In the genomic region with DNA sequence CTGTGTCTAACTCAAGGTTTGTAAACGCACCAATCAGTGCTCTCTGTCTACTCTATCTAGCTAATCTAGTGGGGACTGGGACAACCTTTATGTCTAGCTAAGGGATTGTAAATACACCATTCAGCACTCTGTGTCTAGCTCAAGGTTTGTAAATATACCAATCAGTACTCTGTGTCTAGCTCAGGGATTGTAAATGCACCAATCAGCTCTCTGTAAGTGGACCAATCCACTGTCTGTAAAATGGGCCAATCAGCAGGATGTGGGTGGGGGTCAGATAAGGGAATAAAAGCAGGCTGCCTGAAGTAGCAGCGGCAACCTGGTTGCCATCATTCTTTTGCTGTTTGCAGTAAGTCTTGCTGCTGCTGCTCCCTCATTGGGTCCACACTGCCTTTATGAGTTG, we compare ENCODE assay signal across 1 cellular context.
A peak's percentile ranks its signal among the peaks of the same experiment; 100 is the strongest.
TF ChIP-seq lines count a peak whose summit lies in the region.

No MANE protein-coding gene starts in this region.

TF ChIP-seq in K562, 482 proteins besides CTCF, POLR2A, EP300 and RAD21:
- TF ChIP-seq NFYB (IDR thresholded peaks at IDR 0.05; ENCODE audit: extremely low read depth, insufficient read length) (peak; percentile 55), GTF2E2 (tag; IDR thresholded peaks at IDR 0.05) (no peak)
